1 cellular context compared by ENCODE assay signal in the genomic region with DNA sequence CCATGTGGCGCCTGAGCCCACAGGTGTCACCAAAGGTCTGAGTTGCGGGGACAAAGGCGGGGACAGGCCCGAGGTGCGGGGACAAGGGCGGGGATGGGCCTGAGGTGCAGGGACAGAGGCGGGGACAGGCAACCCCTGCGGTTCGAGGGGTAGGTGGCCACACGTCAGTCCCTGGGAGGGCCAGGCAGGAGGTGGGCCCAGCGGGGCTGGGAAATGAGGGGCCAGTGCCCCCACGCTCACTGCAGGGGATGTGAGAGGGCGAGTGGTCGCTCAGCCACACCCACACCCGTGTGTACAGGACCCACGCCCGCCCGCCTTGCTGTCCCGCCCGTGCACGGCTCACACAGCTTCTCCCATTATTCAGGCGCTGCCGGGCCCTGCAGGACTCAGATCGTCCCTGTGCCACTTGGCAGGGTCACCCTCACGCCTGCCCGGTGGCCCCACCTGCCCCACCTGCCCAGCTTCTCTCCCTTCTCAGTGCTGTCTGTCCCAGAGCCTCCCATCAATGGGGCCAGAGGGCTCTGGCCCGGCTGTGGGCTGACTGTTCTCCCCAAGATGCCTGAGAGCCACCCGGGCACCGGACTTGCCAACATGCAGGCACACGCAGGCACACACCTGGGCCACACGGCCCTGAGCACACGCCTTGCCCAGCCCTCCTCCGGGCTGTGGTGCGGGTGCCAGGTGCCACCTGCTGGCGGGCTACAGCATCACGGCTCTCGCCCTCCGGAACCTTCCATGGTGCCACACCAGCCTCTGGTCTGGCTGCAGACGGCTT.
TF ChIP-seq lines count a peak whose summit lies in the region.

No MANE protein-coding gene starts in this region.

TF ChIP-seq in HepG2, 621 proteins besides CTCF, POLR2A, EP300 and RAD21 (continued from another document and continues in another):
- TF ChIP-seq, protein P1, sequence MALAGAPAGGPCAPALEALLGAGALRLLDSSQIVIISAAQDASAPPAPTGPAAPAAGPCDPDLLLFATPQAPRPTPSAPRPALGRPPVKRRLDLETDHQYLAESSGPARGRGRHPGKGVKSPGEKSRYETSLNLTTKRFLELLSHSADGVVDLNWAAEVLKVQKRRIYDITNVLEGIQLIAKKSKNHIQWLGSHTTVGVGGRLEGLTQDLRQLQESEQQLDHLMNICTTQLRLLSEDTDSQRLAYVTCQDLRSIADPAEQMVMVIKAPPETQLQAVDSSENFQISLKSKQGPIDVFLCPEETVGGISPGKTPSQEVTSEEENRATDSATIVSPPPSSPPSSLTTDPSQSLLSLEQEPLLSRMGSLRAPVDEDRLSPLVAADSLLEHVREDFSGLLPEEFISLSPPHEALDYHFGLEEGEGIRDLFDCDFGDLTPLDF (CRISPR knock-in tag; IDR thresholded peaks at IDR 0.05) = no peak
- TF ChIP-seq ERF (CRISPR knock-in tag; IDR thresholded peaks at IDR 0.05) (peak; percentile 61; the same call in 1 of the 2 replicates), ATF7 (IDR thresholded peaks at IDR 0.05) (no peak), ATF7 (CRISPR knock-in tag; IDR thresholded peaks at IDR 0.05) (no peak), TAF1 (CRISPR knock-in tag; IDR thresholded peaks at IDR 0.05) (no peak), GPN1 (CRISPR knock-in tag; IDR thresholded peaks at IDR 0.05; ENCODE audit: borderline replicate concordance) (no peak), BCL6 (CRISPR knock-in tag; IDR thresholded peaks at IDR 0.05) (0 out of 2 replicates have a peak, but pooled peaks have one; percentile 32), ZNF484 (CRISPR knock-in tag; IDR thresholded peaks at IDR 0.05; ENCODE audit: borderline replicate concordance, low read depth) (no peak), HNRNPLL (IDR thresholded peaks at IDR 0.05; ENCODE audit: low read depth, low read length, poor library complexity, severe bottlenecking) (no peak), GABPB1 (CRISPR knock-in tag; IDR thresholded peaks at IDR 0.05) (peak; percentile 59; the same call in 1 of the 2 replicates), SIX4 (CRISPR knock-in tag; IDR thresholded peaks at IDR 0.05) (no peak), RBFOX2 (IDR thresholded peaks at IDR 0.05; ENCODE audit: low read depth, low read length) (no peak), ZBTB38 (CRISPR knock-in tag; IDR thresholded peaks at IDR 0.05) (no peak), ZNF619 (CRISPR knock-in tag; IDR thresholded peaks at IDR 0.05) (peak; percentile 73; the same call in 1 of the 2 replicates), FOXC1 (CRISPR knock-in tag; IDR thresholded peaks at IDR 0.05; ENCODE audit: borderline replicate concordance) (peak; percentile 88; the same call in 1 of the 2 replicates), ZNF547 (CRISPR knock-in tag; IDR thresholded peaks at IDR 0.05) (no peak), SOX5 (CRISPR knock-in tag; IDR thresholded peaks at IDR 0.05; ENCODE audit: borderline replicate concordance) (no peak), MLLT10 (CRISPR knock-in tag; IDR thresholded peaks at IDR 0.05) (no peak), SP1 (IDR thresholded peaks at IDR 0.05) (no peak), SP1 (CRISPR knock-in tag; IDR thresholded peaks at IDR 0.05) (peak; percentile 29; the same call in 1 of the 2 replicates), CBX2 (IDR thresholded peaks at IDR 0.05; ENCODE audit: low read depth, low read length) (no peak), CBX2 (CRISPR knock-in tag; IDR thresholded peaks at IDR 0.05; ENCODE audit: low read depth) (no peak), ZBTB21 (CRISPR knock-in tag; IDR thresholded peaks at IDR 0.05) (no peak), ZIK1 (CRISPR knock-in tag; IDR thresholded peaks at IDR 0.05; ENCODE audit: borderline replicate concordance, low read depth) (0 out of 2 replicates have a peak, but pooled peaks have one; percentile 50), BRD4 (CRISPR knock-in tag; IDR thresholded peaks at IDR 0.05) (no peak), EED (CRISPR knock-in tag; IDR thresholded peaks at IDR 0.05) (0 out of 2 replicates have a peak, but pooled peaks have one; percentile 38), ZNF781 (CRISPR knock-in tag; IDR thresholded peaks at IDR 0.05; ENCODE audit: borderline replicate concordance, not compliant biosample characterization) (no peak), ZSCAN20 (CRISPR knock-in tag; IDR thresholded peaks at IDR 0.05; ENCODE audit: borderline replicate concordance) (no peak), SMAD1 (CRISPR knock-in tag; IDR thresholded peaks at IDR 0.05; ENCODE audit: borderline replicate concordance, low read depth) (peak; percentile 39; the same call in 1 of the 2 replicates), IRX3 (CRISPR knock-in tag; IDR thresholded peaks at IDR 0.05; ENCODE audit: borderline replicate concordance, low read depth) (no peak), ZNF331 (CRISPR knock-in tag; IDR thresholded peaks at IDR 0.05) (0 out of 2 replicates have a peak, but pooled peaks have one; percentile 55), PTBP1 (IDR thresholded peaks at IDR 0.05; ENCODE audit: low read depth, low read length, poor library complexity, severe bottlenecking) (no peak), KDM3A (CRISPR knock-in tag; IDR thresholded peaks at IDR 0.05; ENCODE audit: low read depth) (0 out of 2 replicates have a peak, but pooled peaks have one; percentile 57), ZNF557 (CRISPR knock-in tag; IDR thresholded peaks at IDR 0.05) (no peak), ZNF143 (CRISPR knock-in tag; IDR thresholded peaks at IDR 0.05) (no peak), NR3C1 (CRISPR knock-in tag; IDR thresholded peaks at IDR 0.05) (no peak), FOXA1 (IDR thresholded peaks at IDR 0.05) (no peak), FOXA1 (CRISPR knock-in tag; IDR thresholded peaks at IDR 0.05) (no peak)
- TF ChIP-seq, protein P2, sequence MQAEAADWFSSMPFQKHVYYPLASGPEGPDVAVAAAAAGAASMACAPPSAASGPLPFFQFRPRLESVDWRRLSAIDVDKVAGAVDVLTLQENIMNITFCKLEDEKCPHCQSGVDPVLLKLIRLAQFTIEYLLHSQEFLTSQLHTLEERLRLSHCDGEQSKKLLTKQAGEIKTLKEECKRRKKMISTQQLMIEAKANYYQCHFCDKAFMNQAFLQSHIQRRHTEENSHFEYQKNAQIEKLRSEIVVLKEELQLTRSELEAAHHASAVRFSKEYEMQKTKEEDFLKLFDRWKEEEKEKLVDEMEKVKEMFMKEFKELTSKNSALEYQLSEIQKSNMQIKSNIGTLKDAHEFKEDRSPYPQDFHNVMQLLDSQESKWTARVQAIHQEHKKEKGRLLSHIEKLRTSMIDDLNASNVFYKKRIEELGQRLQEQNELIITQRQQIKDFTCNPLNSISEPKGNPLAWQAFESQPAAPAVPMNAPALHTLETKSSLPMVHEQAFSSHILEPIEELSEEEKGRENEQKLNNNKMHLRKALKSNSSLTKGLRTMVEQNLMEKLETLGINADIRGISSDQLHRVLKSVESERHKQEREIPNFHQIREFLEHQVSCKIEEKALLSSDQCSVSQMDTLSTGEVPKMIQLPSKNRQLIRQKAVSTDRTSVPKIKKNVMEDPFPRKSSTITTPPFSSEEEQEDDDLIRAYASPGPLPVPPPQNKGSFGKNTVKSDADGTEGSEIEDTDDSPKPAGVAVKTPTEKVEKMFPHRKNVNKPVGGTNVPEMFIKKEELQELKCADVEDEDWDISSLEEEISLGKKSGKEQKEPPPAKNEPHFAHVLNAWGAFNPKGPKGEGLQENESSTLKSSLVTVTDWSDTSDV (CRISPR knock-in tag; IDR thresholded peaks at IDR 0.05) = no peak
- TF ChIP-seq, protein P3, sequence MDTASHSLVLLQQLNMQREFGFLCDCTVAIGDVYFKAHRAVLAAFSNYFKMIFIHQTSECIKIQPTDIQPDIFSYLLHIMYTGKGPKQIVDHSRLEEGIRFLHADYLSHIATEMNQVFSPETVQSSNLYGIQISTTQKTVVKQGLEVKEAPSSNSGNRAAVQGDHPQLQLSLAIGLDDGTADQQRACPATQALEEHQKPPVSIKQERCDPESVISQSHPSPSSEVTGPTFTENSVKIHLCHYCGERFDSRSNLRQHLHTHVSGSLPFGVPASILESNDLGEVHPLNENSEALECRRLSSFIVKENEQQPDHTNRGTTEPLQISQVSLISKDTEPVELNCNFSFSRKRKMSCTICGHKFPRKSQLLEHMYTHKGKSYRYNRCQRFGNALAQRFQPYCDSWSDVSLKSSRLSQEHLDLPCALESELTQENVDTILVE (CRISPR knock-in tag; IDR thresholded peaks at IDR 0.05) = 0 out of 2 replicates have a peak, but pooled peaks have one; percentile 32
- TF ChIP-seq, protein P4, sequence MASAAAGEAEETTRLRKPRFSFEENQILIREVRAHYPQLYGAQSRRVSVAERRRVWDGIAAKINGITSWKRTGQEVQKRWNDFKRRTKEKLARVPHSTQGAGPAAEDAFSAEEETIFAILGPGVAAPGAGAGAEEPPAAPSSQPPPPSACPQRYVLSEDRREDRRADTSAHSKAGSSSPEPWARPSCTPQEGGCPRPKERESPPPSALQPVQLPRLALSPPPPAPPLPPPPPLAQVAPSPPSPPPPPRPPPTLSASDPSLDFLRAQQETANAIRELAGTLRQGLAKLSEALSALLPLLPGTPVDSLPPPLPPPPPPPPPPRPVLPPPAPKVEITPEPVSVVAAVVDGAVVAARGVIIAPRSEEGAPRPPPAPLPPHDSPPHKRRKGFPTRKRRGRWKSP (CRISPR knock-in tag; IDR thresholded peaks at IDR 0.05) = no peak
- TF ChIP-seq, protein P5, sequence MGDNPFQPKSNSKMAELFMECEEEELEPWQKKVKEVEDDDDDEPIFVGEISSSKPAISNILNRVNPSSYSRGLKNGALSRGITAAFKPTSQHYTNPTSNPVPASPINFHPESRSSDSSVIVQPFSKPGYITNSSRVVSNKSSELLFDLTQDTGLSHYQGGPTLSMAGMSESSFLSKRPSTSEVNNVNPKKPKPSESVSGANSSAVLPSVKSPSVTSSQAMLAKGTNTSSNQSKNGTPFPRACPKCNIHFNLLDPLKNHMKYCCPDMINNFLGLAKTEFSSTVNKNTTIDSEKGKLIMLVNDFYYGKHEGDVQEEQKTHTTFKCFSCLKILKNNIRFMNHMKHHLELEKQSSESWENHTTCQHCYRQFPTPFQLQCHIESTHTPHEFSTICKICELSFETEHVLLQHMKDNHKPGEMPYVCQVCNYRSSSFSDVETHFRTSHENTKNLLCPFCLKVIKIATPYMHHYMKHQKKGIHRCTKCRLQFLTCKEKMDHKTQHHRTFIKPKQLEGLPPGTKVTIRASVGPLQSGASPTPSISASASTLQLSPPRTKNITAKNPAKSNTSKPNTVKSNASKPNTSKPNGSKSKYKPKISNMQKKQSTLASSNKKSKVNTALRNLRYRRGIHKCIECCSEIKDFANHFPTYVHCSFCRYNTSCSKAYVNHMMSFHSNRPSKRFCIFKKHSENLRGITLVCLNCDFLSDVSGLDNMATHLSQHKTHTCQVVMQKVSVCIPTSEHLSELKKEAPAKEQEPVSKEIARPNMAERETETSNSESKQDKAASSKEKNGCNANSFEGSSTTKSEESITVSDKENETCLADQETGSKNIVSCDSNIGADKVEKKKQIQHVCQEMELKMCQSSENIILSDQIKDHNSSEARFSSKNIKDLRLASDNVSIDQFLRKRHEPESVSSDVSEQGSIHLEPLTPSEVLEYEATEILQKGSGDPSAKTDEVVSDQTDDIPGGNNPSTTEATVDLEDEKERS (CRISPR knock-in tag; IDR thresholded peaks at IDR 0.05) = no peak
- TF ChIP-seq, protein P6, sequence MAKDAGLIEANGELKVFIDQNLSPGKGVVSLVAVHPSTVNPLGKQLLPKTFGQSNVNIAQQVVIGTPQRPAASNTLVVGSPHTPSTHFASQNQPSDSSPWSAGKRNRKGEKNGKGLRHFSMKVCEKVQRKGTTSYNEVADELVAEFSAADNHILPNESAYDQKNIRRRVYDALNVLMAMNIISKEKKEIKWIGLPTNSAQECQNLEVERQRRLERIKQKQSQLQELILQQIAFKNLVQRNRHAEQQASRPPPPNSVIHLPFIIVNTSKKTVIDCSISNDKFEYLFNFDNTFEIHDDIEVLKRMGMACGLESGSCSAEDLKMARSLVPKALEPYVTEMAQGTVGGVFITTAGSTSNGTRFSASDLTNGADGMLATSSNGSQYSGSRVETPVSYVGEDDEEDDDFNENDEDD (CRISPR knock-in tag; IDR thresholded peaks at IDR 0.05; ENCODE audit: borderline replicate concordance) = no peak
- TF ChIP-seq, protein P7, sequence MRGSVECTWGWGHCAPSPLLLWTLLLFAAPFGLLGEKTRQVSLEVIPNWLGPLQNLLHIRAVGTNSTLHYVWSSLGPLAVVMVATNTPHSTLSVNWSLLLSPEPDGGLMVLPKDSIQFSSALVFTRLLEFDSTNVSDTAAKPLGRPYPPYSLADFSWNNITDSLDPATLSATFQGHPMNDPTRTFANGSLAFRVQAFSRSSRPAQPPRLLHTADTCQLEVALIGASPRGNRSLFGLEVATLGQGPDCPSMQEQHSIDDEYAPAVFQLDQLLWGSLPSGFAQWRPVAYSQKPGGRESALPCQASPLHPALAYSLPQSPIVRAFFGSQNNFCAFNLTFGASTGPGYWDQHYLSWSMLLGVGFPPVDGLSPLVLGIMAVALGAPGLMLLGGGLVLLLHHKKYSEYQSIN (CRISPR knock-in tag; IDR thresholded peaks at IDR 0.05; ENCODE audit: borderline replicate concordance) = no peak
- TF ChIP-seq, protein P8, sequence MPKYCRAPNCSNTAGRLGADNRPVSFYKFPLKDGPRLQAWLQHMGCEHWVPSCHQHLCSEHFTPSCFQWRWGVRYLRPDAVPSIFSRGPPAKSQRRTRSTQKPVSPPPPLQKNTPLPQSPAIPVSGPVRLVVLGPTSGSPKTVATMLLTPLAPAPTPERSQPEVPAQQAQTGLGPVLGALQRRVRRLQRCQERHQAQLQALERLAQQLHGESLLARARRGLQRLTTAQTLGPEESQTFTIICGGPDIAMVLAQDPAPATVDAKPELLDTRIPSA (CRISPR knock-in tag; IDR thresholded peaks at IDR 0.05; ENCODE audit: borderline replicate concordance) = no peak
- TF ChIP-seq, protein P9, sequence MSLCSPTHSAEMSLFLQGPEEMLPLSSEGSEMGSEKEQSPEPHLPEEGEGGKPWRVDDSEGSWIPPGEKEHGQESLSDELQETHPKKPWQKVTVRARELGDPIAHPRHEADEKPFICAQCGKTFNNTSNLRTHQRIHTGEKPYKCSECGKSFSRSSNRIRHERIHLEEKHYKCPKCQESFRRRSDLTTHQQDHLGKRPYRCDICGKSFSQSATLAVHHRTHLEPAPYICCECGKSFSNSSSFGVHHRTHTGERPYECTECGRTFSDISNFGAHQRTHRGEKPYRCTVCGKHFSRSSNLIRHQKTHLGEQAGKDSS (CRISPR knock-in tag; IDR thresholded peaks at IDR 0.05; ENCODE audit: borderline replicate concordance, low read depth) = no peak
- TF ChIP-seq, protein P10, sequence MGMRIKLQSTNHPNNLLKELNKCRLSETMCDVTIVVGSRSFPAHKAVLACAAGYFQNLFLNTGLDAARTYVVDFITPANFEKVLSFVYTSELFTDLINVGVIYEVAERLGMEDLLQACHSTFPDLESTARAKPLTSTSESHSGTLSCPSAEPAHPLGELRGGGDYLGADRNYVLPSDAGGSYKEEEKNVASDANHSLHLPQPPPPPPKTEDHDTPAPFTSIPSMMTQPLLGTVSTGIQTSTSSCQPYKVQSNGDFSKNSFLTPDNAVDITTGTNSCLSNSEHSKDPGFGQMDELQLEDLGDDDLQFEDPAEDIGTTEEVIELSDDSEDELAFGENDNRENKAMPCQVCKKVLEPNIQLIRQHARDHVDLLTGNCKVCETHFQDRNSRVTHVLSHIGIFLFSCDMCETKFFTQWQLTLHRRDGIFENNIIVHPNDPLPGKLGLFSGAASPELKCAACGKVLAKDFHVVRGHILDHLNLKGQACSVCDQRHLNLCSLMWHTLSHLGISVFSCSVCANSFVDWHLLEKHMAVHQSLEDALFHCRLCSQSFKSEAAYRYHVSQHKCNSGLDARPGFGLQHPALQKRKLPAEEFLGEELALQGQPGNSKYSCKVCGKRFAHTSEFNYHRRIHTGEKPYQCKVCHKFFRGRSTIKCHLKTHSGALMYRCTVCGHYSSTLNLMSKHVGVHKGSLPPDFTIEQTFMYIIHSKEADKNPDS (CRISPR knock-in tag; IDR thresholded peaks at IDR 0.05) = no peak
